Comparison of ENCODE assay signal across 9 cellular contexts in genomic region chr9:110257097-110257955, GRCh38. TPM values are rescaled to one million over a fixed set of nuclear protein-coding genes. Genes with fewer than 3 reads are reported as not detected.
DNase-seq lines count a peak whose midpoint lies in the region; ATAC-seq and TF ChIP-seq lines count a peak whose summit lies in the region.
"Had no signal": no experiment of that assay in that cellular context is flagged by ENCODE, and none has a peak within 500 bp of the region (broad histone marks: within the 10 kb centered on the region; RNA-seq: fewer than 3 reads in every experiment).

No MANE protein-coding gene starts in this region.

- POLR2A ChIA-PET in naive thymus-derived CD8-positive, alpha-beta T cell (lab: Charles Lee), result no interaction called here

- H3K4me1 ChIP-seq in esophagus squamous epithelium, result peaks cover 15 to 54% (median 28%) of the 10 kb centered on the region in 3 donors

- TF ChIP-seq CTCF in VCaP (conservative IDR thresholded peaks at IDR 0.05) (no peak), esophagus squamous epithelium (IDR thresholded peaks at IDR 0.05) (no peak)

- peaks cover 0 to 3% (median 0%) of the 10 kb centered on the region in 5 donors for H3K27me3 Mint-ChIP-seq in naive thymus-derived CD8-positive, alpha-beta T cell

- H3K9me3 ChIP-seq in esophagus squamous epithelium, result no peaks in the 10 kb centered on the region

- no peaks in the 10 kb centered on the region for H3K36me3 ChIP-seq in esophagus squamous epithelium

- DNase-seq in NCI-H748 (lab: John Stamatoyannopoulos, UW; ENCODE audit: unreplicated experiment) (peak; percentile 35), NCI-H748 treated with DMSO at 0.1 percent for 48 hours (lab: John Stamatoyannopoulos, UW) (no peak), esophagus squamous epithelium (lab: John Stamatoyannopoulos, UW) (no peak), NCI-H1930 (lab: John Stamatoyannopoulos, UW) (no peak), NCI-H2196 (lab: John Stamatoyannopoulos, UW; ENCODE audit: unreplicated experiment) (no peak)
- DNase-seq in naive thymus-derived CD8-positive, alpha-beta T cell, result peak in 1 of 10 donors; percentile 2

- H3K27ac ChIP-seq in VCaP (peak overlapping the region; percentile 93), esophagus squamous epithelium (peak overlapping the region; percentile 96 to 99 (median 98))

- peak overlapping the region; percentile 84 to 99 (median 94) for H3K4me3 Mint-ChIP-seq in naive thymus-derived CD8-positive, alpha-beta T cell

- intact Hi-C loops in esophagus squamous epithelium (cut with DNase I), result no loop called here

- peak; percentile 3 for ATAC-seq in HG03066 (IDR thresholded peaks at IDR 0.05; ENCODE audit: low read depth, unreplicated experiment)
- no peak for ATAC-seq in naive thymus-derived CD8-positive, alpha-beta T cell

- TF ChIP-seq POLR2A in esophagus squamous epithelium (IDR thresholded peaks at IDR 0.05), result no peak

- peaks cover 20 to 35% (median 31%) of the 10 kb centered on the region in 4 donors for H3K4me1 Mint-ChIP-seq in naive thymus-derived CD8-positive, alpha-beta T cell

- WGBS in esophagus squamous epithelium, 2 donors, result 8 to 14% methylated on average over 12 to 15 of the region's 15 CpGs

- peak overlapping the region; percentile 66 to 94 (median 90) for H3K27ac Mint-ChIP-seq in naive thymus-derived CD8-positive, alpha-beta T cell

- peak overlapping the region; percentile 76 to 99 (median 97) for H3K4me3 ChIP-seq in esophagus squamous epithelium

- no peaks in the 10 kb centered on the region for H3K9me3 Mint-ChIP-seq in naive thymus-derived CD8-positive, alpha-beta T cell

- no peaks in the 10 kb centered on the region for H3K27me3 ChIP-seq in esophagus squamous epithelium

- no peaks in the 10 kb centered on the region for H3K36me3 Mint-ChIP-seq in naive thymus-derived CD8-positive, alpha-beta T cell

RNA-seq across cellular contexts. Expression of gene TXN, which starts 1.0 kb away (rescaled TPM):
- total RNA-seq in esophagus squamous epithelium, result 100 to 1,000 TPM; 472 to 921 (median 819) TPM
- total RNA-seq in naive thymus-derived CD8-positive, alpha-beta T cell, result 10 to 100 TPM; 28.7 to 29.8 TPM
- polyA plus RNA-seq in naive thymus-derived CD8-positive, alpha-beta T cell, result 100 to 1,000 TPM in 1 of 3 donors, 10 to 100 TPM in 2; 46.2 to 104 (median 72.1) TPM

RNA-seq across cellular contexts. Expression of gene C9orf152, which starts 49.4 kb away (rescaled TPM):
- 1 to 10 TPM in 1 of 4 donors, under 1 TPM in 3; 0.41 to 3.4 (median 0.81) TPM for total RNA-seq in esophagus squamous epithelium
- not detected for total RNA-seq in naive thymus-derived CD8-positive, alpha-beta T cell
- not detected for polyA plus RNA-seq in naive thymus-derived CD8-positive, alpha-beta T cell
- total RNA-seq: frontal cortex had no signal

Comparison
In these comparisons a context has a peak if more than half of its experiments do, and no peak if none do; other contexts are left out.
1. RNA of gene TXN, which starts 1.0 kb away (total RNA-seq): 472 to 921 TPM in esophagus squamous epithelium; 28.7 to 29.8 TPM in naive thymus-derived CD8-positive, alpha-beta T cell; every median in the first group is over 10 times any median in the second.